1 cellular context compared by ENCODE assay signal in genomic region chr13:25468330-25469178, GRCh38.
A peak's percentile ranks its signal among the peaks of the same experiment; 100 is the strongest.
TF ChIP-seq lines count a peak whose summit lies in the region.

No MANE protein-coding gene starts in this region.

TF ChIP-seq in K562, 482 proteins besides CTCF, POLR2A, EP300 and RAD21 (continued from another document):
- TF ChIP-seq HNRNPLL (IDR thresholded peaks at IDR 0.05; ENCODE audit: low read depth, low read length, poor library complexity, severe bottlenecking) (peak; percentile 35), CTBP1 (IDR thresholded peaks at IDR 0.05; ENCODE audit: borderline replicate concordance) (0 out of 2 replicates have a peak, but pooled peaks have one; percentile 29)
